Comparison of ENCODE assay signal across 8 cellular contexts in genomic region chr20:49046087-49046900, GRCh38. TPM values are rescaled to one million over a fixed set of nuclear protein-coding genes. Genes with fewer than 3 reads are reported as not detected.
A peak's percentile ranks its signal among the peaks of the same experiment; 100 is the strongest.
DNase-seq lines count a peak whose midpoint lies in the region; ATAC-seq and TF ChIP-seq lines count a peak whose summit lies in the region.

Gene CSE1L, plus strand, starts transcription at chr20:49046312. Its CDS starts 12,152 bp downstream, at chr20:49058464.

- TF ChIP-seq CTCF in GM12875 (IDR thresholded peaks at IDR 0.05; ENCODE audit: borderline replicate concordance, insufficient read depth, low read depth, low read length) (no peak), cardiac muscle cell (IDR thresholded peaks at IDR 0.05; ENCODE audit: low read depth, low read length) (no peak), parathyroid adenoma (IDR thresholded peaks at IDR 0.05) (no peak), tibial nerve (IDR thresholded peaks at IDR 0.05) (peak in 3 of 5 experiments; percentile 12 to 90 (median 88))

- H3K27ac ChIP-seq in cardiac muscle cell (peak within 1 kb of the TSS; percentile 86), parathyroid adenoma (peak within 1 kb of the TSS; percentile 68), tibial nerve (peak within 1 kb of the TSS; percentile 88 to 99 (median 96))

- H3K4me3 ChIP-seq in GM12875 (ENCODE audit: low read depth, low read length) (peak within 1 kb of the TSS; percentile 90), adipocyte (ENCODE audit: low read length) (peak within 1 kb of the TSS; percentile 99), cardiac muscle cell (peak within 1 kb of the TSS; percentile 95), parathyroid adenoma (ENCODE audit: low read depth, low read length) (peak within 1 kb of the TSS; percentile 98), tibial nerve (peak within 1 kb of the TSS; percentile 85 to 100 (median 92))

- no peaks in the 10 kb centered on the region for H3K27me3 ChIP-seq in adipocyte (replicated peaks; ENCODE audit: control insufficient read depth, insufficient read depth, low read length)
- H3K27me3 ChIP-seq in cardiac muscle cell = no peaks in the 10 kb centered on the region
- H3K27me3 ChIP-seq in parathyroid adenoma (ENCODE audit: control insufficient read depth, insufficient read depth, low read length) = no peaks in the 10 kb centered on the region
- no peaks in the 10 kb centered on the region for H3K27me3 ChIP-seq in tibial nerve

- peaks cover 38% of the 10 kb centered on the region for H3K79me2 ChIP-seq in parathyroid adenoma

- H3K36me3 ChIP-seq in adipocyte (ENCODE audit: control insufficient read depth, insufficient read depth, low read length, severe bottlenecking) (no peaks in the 10 kb centered on the region), cardiac muscle cell (no peaks in the 10 kb centered on the region), parathyroid adenoma (ENCODE audit: control insufficient read depth, insufficient read depth, low read length) (no peaks in the 10 kb centered on the region), tibial nerve (peaks cover 0 to 3% (median 0%) of the 10 kb centered on the region in 3 donors)

- peak within 1 kb of the TSS; percentile 85 for H2AFZ ChIP-seq in parathyroid adenoma

- 0% methylated on average over 29 to 49 of the region's 80 CpGs for WGBS in tibial nerve, 2 donors

- H3K4me2 ChIP-seq in parathyroid adenoma (ENCODE audit: low read length) = peak within 1 kb of the TSS; percentile 81

- peak in 1 of 2 donors; percentile 94 for TF ChIP-seq EP300 in tibial nerve (IDR thresholded peaks at IDR 0.05)

- DNase-seq in NCI-H1436 (lab: John Stamatoyannopoulos, UW) (peak; percentile 93), T follicular helper cell (ENCODE audit: low read depth) (peak; percentile 91), adipocyte (ENCODE audit: low read depth) (peak; percentile 98), cardiac muscle cell (ENCODE audit: low read depth in 1 of 2, low spot score in 1 of 2) (peak; percentile 96 to 97), tibial nerve (ENCODE audit: low spot score in 2 of 2) (peak; percentile 86 to 89)

- H3K9me3 ChIP-seq in adipocyte (ENCODE audit: control insufficient read depth, low read length) = no peaks in the 10 kb centered on the region
- H3K9me3 ChIP-seq in cardiac muscle cell (ENCODE audit: low read depth) = no peaks in the 10 kb centered on the region
- H3K9me3 ChIP-seq in parathyroid adenoma (ENCODE audit: control insufficient read depth, low read length) = no peaks in the 10 kb centered on the region
- H3K9me3 ChIP-seq in tibial nerve = no peaks in the 10 kb centered on the region

- ATAC-seq in HG02798 (IDR thresholded peaks at IDR 0.05; ENCODE audit: poor library complexity, unreplicated experiment) = peak; percentile 90

- peak within 1 kb of the TSS; percentile 89 for H3K9ac ChIP-seq in adipocyte (ENCODE audit: low read length)
- H3K9ac ChIP-seq in parathyroid adenoma = no peak within 1 kb of the TSS

- peaks cover 16% of the 10 kb centered on the region for H3K4me1 ChIP-seq in adipocyte (ENCODE audit: control insufficient read depth, insufficient read depth, low read length)
- no peaks in the 10 kb centered on the region for H3K4me1 ChIP-seq in cardiac muscle cell (ENCODE audit: low read depth)
- H3K4me1 ChIP-seq in parathyroid adenoma = peaks cover 10% of the 10 kb centered on the region
- peaks cover 0 to 27% (median 8%) of the 10 kb centered on the region in 4 donors for H3K4me1 ChIP-seq in tibial nerve

- TF ChIP-seq POLR2A in tibial nerve (IDR thresholded peaks at IDR 0.05) = peak; percentile 80 to 88

RNA-seq across cellular contexts. Expression of gene CSE1L, which starts in this region (rescaled TPM):
- 50.3 and 54.7 TPM in 2 replicates for total RNA-seq in cardiac muscle cell
- polyA plus RNA-seq in cardiac muscle cell = 78.9 and 101 TPM in 2 replicates
- 10 to 100 TPM; 23.9 to 42.0 (median 38.5) TPM for total RNA-seq in tibial nerve

Comparison
In these comparisons a context has a peak if more than half of its experiments do, and no peak if none do; other contexts are left out.
1. Peak in every context shown above with its lines: DNase-seq, ATAC-seq, H3K4me3 ChIP-seq and H3K27ac ChIP-seq.
2. CTCF ChIP-seq: peak in tibial nerve (3 of 5); none in GM12875 (single experiment), cardiac muscle cell (single experiment) and parathyroid adenoma (single experiment).